Comparison of ENCODE assay signal across 10 cellular contexts in the genomic region with DNA sequence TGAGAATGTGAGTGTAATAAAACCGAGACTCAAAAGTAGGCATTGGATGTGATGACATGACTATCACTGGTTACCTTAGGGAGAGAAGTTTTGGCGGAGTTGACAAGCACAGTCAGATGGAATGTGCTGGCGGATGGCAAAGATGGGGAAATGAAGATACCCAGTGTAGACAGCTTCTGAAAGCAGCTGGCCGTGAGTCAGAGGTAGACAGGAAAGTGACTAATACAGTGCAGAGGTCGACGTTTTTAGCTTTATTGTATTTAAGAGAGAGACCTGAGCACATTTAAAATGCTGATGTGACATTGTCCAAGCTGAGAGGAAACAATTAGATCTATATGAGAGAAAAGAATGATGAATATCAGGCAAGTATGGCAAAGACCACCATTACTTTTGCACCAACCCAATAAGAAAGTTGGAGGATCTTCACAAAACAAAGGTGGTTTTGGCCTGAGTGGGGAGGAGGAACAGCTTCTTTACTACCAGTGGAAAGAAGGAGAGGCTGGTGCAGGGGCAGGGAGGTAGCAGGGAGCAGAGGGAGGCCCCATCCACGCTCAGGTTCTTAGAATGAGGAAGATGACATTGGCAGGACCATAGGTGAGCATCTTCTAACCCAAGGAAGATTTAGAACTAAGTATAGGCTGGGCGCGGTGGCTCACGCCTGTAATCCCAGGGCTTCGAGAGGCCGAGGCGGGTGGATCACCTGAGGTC. TPM values are rescaled to one million over a fixed set of nuclear protein-coding genes. Genes with fewer than 3 reads are reported as not detected.
DNase-seq lines count a peak whose midpoint lies in the region; ATAC-seq and TF ChIP-seq lines count a peak whose summit lies in the region.
"Had no signal": no experiment of that assay in that cellular context is flagged by ENCODE, and none has a peak within 500 bp of the region (broad histone marks: within the 10 kb centered on the region; RNA-seq: fewer than 3 reads in every experiment).

No MANE protein-coding gene starts in this region.

- H3K27ac Mint-ChIP-seq in endodermal cell: no peak overlapping the region

- H3K9me3 Mint-ChIP-seq in endodermal cell: peaks cover 2% of the 10 kb centered on the region

- 79% methylated on average over 13 of the region's 13 CpGs for WGBS in prostate gland
- WGBS in endodermal cell (ENCODE audit: insufficient coverage in 1 of 2, insufficient read length in 1 of 2), 2 experiments: 81 to 85% methylated on average over 8 to 13 of the region's 13 CpGs

- no peak overlapping the region for H3K9ac ChIP-seq in endodermal cell (ENCODE audit: extremely low read depth, low read length, poor library complexity, severe bottlenecking)

- H3K27ac ChIP-seq in prostate gland (no peak overlapping the region), endodermal cell (ENCODE audit: low read depth, low read length) (no peak overlapping the region)
- H3K27ac ChIP-seq: uterus had no signal

- no peaks in the 10 kb centered on the region for H3K4me1 Mint-ChIP-seq in endodermal cell

- CTCF ChIA-PET in BJ (lab: Yijun Ruan, JAX): interaction anchor here (1.5 kb wide), 1 partner anchor 166 kb away, joined by 3 read pairs; no protein-coding TSS in a partner anchor

- H3K27me3 ChIP-seq in BJ (ENCODE audit: control insufficient read depth, insufficient read depth, low read length): peaks cover 3% of the 10 kb centered on the region; the same call in 1 of the 2 replicates
- H3K27me3 ChIP-seq in prostate gland (replicated peaks; ENCODE audit: insufficient read depth): no peaks in the 10 kb centered on the region
- peaks cover 36% of the 10 kb centered on the region for H3K27me3 ChIP-seq in endodermal cell (ENCODE audit: control insufficient read depth, insufficient read depth, low read length, poor library complexity, severe bottlenecking)
- H3K27me3 ChIP-seq: uterus had no signal

- POLR2A ChIA-PET in BJ (lab: Charles Lee): no interaction called here

- no peak overlapping the region for H3K4me3 ChIP-seq in BJ (ENCODE audit: low read depth, low read length)
- H3K4me3 ChIP-seq in prostate gland: no peak overlapping the region
- no peak overlapping the region for H3K4me3 ChIP-seq in endodermal cell (ENCODE audit: low read length)
- H3K4me3 ChIP-seq: uterus had no signal

- H3K4me3 Mint-ChIP-seq in endodermal cell: no peak overlapping the region

- H3K9me3 ChIP-seq in prostate gland (no peaks in the 10 kb centered on the region), endodermal cell (ENCODE audit: control insufficient read depth, low read length) (no peaks in the 10 kb centered on the region)
- H3K9me3 ChIP-seq: uterus had no signal

- H3K4me1 ChIP-seq in prostate gland (replicated peaks) (no peaks in the 10 kb centered on the region), endodermal cell (ENCODE audit: control insufficient read depth, insufficient read depth, low read length) (no peaks in the 10 kb centered on the region)
- H3K4me1 ChIP-seq: uterus had no signal

- H3K36me3 Mint-ChIP-seq in endodermal cell (ENCODE audit: low read depth): no peaks in the 10 kb centered on the region

- ATAC-seq in HG02870 (IDR thresholded peaks at IDR 0.05; ENCODE audit: unreplicated experiment): peak; percentile 84

- no peaks in the 10 kb centered on the region for H3K36me3 ChIP-seq in BJ (ENCODE audit: control insufficient read depth, insufficient read depth, low read length)
- no peaks in the 10 kb centered on the region for H3K36me3 ChIP-seq in prostate gland
- H3K36me3 ChIP-seq in endodermal cell (ENCODE audit: control insufficient read depth, insufficient read depth, low read length): no peaks in the 10 kb centered on the region
- H3K36me3 ChIP-seq: uterus had no signal

- DNase-seq in BJ (ENCODE audit: low read depth) (peak; percentile 39), lung microvascular endothelial cell (ENCODE audit: low read depth in 2 of 2) (peak; percentile 90 to 95), prostate gland (ENCODE audit: low spot score) (no peak), endodermal cell (no peak), NCI-H748 (lab: John Stamatoyannopoulos, UW; ENCODE audit: unreplicated experiment) (no peak), NCI-H2107 treated with DMSO at 0.1 percent for 48 hours (lab: John Stamatoyannopoulos, UW; ENCODE audit: unreplicated experiment) (no peak)
- DNase-seq in activated T-cell treated with anti-CD3 and anti-CD28 coated beads, Interleukin-2, amount 50 U/mL, for 48 hours: peak; percentile 45 to 63

- intact Hi-C loops in prostate gland (cut with DNase I): no loop called here

- TF ChIP-seq CTCF in BJ (IDR thresholded peaks at IDR 0.05; ENCODE audit: insufficient read depth, low read depth, low read length) (no peak), prostate gland (IDR thresholded peaks at IDR 0.05) (no peak), endodermal cell (conservative IDR thresholded peaks at IDR 0.05) (no peak)

- TF ChIP-seq POLR2A in prostate gland (IDR thresholded peaks at IDR 0.05): no peak

- H3K27me3 Mint-ChIP-seq in endodermal cell (ENCODE audit: insufficient read depth): peaks cover 3% of the 10 kb centered on the region

RNA-seq across cellular contexts. Expression of a gene that starts 36.7 kb away (rescaled TPM):
- not detected in 2 replicates for polyA plus RNA-seq in BJ (2011; rRNA removed)
- 0.33 TPM in 1 of 2 replicates, not detected in the other for polyA minus RNA-seq in BJ (2011; rRNA and poly(A)+ RNA removed)
- total RNA-seq in lung microvascular endothelial cell (24.4 and 47.8 TPM in 2 replicates), prostate gland (10 to 100 TPM in 1 of 2 donors, 1 to 10 TPM in 1; 1.6 to 13.5 TPM), endodermal cell (not detected)
- 2.9 TPM for polyA plus RNA-seq in endodermal cell (2013, experiment 1 of 2)
- polyA plus RNA-seq in endodermal cell (2013, experiment 2 of 2): 2.8 TPM
- total RNA-seq: T-helper 1 cell treated with Interleukin-12 subunit alpha and Interleukin-12 subunit beta and Interleukin-4 antibody, amounts not matched to agents 30 ng/mL and 1 ng/mL, for 36 hours had no signal

Comparison
In these comparisons a context has a peak if more than half of its experiments do, and no peak if none do; other contexts are left out.
1. DNase-seq: peak in BJ (single experiment), activated T-cell treated with anti-CD3 and anti-CD28 coated beads, Interleukin-2, amount 50 U/mL, for 48 hours (2 of 2) and lung microvascular endothelial cell (2 of 2); none in prostate gland (single experiment), endodermal cell (single experiment), NCI-H748 (single experiment) and NCI-H2107 treated with DMSO at 0.1 percent for 48 hours (single experiment).